ENCODE assay signal across 8 cellular contexts in the genomic region with DNA sequence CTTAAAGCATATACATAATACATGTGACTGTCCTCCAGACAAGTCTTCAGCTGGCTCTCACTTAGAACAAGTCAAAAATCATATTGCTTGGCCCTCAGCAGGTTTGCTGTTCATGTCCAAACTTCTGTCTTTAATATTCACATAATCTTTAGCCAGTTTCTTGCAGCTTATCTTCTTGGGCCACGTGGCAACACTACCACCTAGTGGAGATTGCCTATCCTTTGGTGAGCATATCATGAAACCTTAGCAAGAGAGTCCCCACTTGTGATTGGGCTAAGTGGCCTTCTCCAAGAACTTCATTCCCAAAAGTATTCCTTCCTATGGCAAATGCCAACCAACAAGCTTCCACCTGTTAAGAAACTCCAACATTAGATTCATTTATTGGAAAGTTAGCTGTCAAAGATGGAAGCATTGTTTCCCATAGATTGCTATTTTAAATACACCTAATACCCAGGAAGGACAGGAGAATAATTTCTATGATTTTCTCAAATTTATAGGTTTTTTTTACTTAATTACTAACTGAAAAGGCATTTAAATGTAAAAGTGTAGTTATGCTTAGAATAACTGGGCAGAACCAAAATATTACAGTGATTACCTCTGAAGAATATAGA.
DNase-seq lines count a peak whose midpoint lies in the region; ATAC-seq, FAIRE-seq and TF ChIP-seq lines count a peak whose summit lies in the region.

No MANE protein-coding gene starts in this region.

- H3K4me1 ChIP-seq in breast epithelium (no peaks in the 10 kb centered on the region), upper lobe of right lung (no peaks in the 10 kb centered on the region)

- TF ChIP-seq CTCF in breast epithelium (IDR thresholded peaks at IDR 0.05) (peak; percentile 27 to 66 (median 48)), upper lobe of right lung (IDR thresholded peaks at IDR 0.05) (peak; percentile 73)

- peak; percentile 85 for ATAC-seq in HG03196 (IDR thresholded peaks at IDR 0.05; ENCODE audit: unreplicated experiment)
- peak; percentile 85 for ATAC-seq in upper lobe of right lung

- peak; percentile 75 for DNase-seq in EH (ENCODE audit: low read depth)
- DNase-seq in GM19239 (ENCODE audit: insufficient read length, low spot score) = peak; percentile 16
- peak; percentile 30 for DNase-seq in NOMO-1 treated with dmso at 0.1 percent for 144 hours (lab: John Stamatoyannopoulos, UW; ENCODE audit: unreplicated experiment)
- DNase-seq in breast epithelium (ENCODE audit: low spot score in 2 of 2) = peak in 1 of 2 donors; percentile 27
- peak; percentile 86 for DNase-seq in left kidney (ENCODE audit: low read depth, low spot score)
- no peak for DNase-seq in upper lobe of right lung
- no peak for DNase-seq in stimulated activated naive CD4-positive, alpha-beta T cell (lab: John Stamatoyannopoulos, UW)

- H3K27ac ChIP-seq in breast epithelium = no peak overlapping the region
- no peak overlapping the region for H3K27ac ChIP-seq in upper lobe of right lung

- H3K27me3 ChIP-seq in breast epithelium = no peaks in the 10 kb centered on the region
- H3K27me3 ChIP-seq in upper lobe of right lung = no peaks in the 10 kb centered on the region

- TF ChIP-seq POLR2A in breast epithelium (IDR thresholded peaks at IDR 0.05) = no peak

- H3K4me3 ChIP-seq in breast epithelium (no peak overlapping the region), upper lobe of right lung (no peak overlapping the region)

- H3K9me3 ChIP-seq in breast epithelium (no peaks in the 10 kb centered on the region), upper lobe of right lung (no peaks in the 10 kb centered on the region)

- H3K36me3 ChIP-seq in breast epithelium = no peaks in the 10 kb centered on the region
- no peaks in the 10 kb centered on the region for H3K36me3 ChIP-seq in upper lobe of right lung

- intact Hi-C loops in breast epithelium (cut with DNase I; ENCODE audit: low total_unique reads) = no loop called here
- intact Hi-C loops in upper lobe of right lung (cut with DNase I) = no loop called here

- no peak for FAIRE-seq in GM19239 (lab: Jason Lieb, UNC)

Comparison
In these comparisons a context has a peak if more than half of its experiments do, and no peak if none do; other contexts are left out.
1. DNase-seq: peak in EH (single experiment), GM19239 (single experiment), NOMO-1 treated with dmso at 0.1 percent for 144 hours (single experiment) and left kidney (single experiment); none in upper lobe of right lung (single experiment) and stimulated activated naive CD4-positive, alpha-beta T cell (0 of 6).